12 cellular contexts compared by ENCODE assay signal in the genomic region with DNA sequence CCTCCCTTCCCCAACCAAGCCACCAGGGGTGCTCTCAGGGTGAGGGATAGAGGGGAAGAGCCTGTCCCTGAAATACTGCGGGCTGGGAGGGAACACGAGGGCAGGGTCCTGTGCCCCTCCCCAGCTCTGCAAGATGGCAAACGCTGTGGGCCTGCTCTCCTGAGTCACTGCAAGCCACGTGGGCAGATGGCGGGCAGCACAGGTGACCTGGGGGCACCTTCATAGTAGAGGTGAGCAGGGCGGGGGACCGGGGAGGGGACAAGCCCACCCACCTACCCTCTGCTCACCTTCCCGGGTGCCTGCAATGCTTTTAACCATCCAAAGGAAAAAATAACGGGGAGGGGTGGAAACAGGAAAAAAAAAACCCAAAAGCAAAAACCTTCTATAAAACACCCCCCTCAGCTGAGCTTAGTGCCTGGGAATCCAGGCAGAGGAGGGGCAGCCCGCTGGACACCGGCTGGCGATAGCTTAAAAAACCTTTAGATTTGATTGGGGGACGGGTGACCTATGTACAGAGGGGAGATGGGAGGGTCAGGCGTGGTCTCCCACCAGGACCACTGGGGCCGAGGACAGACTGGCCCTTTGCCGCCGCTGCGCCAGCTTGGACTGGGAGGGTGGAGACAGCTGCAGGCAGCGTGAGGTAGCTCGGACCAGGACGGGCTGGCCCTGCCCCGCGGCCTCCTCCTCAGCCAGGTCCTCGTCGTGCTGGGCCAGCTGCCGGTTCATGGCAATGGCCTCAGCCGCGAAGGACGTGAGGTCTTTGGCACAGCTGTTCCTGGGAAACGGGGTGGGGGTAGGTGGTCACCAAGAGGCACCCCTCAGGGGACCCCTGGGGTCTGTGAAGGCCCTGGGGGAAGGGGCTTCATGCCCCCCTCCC. TPM values are rescaled to one million over a fixed set of nuclear protein-coding genes. Genes with fewer than 3 reads are reported as not detected.
DNase-seq lines count a peak whose midpoint lies in the region; ATAC-seq, FAIRE-seq and TF ChIP-seq lines count a peak whose summit lies in the region.
"Had no signal": no experiment of that assay in that cellular context is flagged by ENCODE, and none has a peak within 500 bp of the region (broad histone marks: within the 10 kb centered on the region; RNA-seq: fewer than 3 reads in every experiment).

No MANE protein-coding gene starts in this region.

- TF ChIP-seq CTCF in Calu3 (IDR thresholded peaks at IDR 0.05; ENCODE audit: unreplicated experiment): no peak
- no peak for TF ChIP-seq CTCF in heart right ventricle (IDR thresholded peaks at IDR 0.05)
- TF ChIP-seq CTCF in gastrocnemius medialis (IDR thresholded peaks at IDR 0.05 in 4 of 5, conservative IDR thresholded peaks at IDR 0.05 in 1 of 5): peak in 1 of 5 experiments; percentile 23

- H3K4me1 ChIP-seq in heart right ventricle (peaks cover 38 to 53% (median 49%) of the 10 kb centered on the region in 9 donors), gastrocnemius medialis (peaks cover 34 to 38% of the 10 kb centered on the region in 2 donors)

- ATAC-seq in T-helper 17 cell: no peak
- ATAC-seq in heart right ventricle: peak in 1 of 8 donors; percentile 9
- peak in 1 of 2 donors; percentile 10 for ATAC-seq in gastrocnemius medialis
- no peak for ATAC-seq in GM21619 (IDR thresholded peaks at IDR 0.05; ENCODE audit: unreplicated experiment)

- H3K36me3 Mint-ChIP-seq in Calu3 (ENCODE audit: insufficient read depth, unreplicated experiment) (peaks cover 50% of the 10 kb centered on the region), T-helper 17 cell (ENCODE audit: low read depth) (no peaks in the 10 kb centered on the region)

- H3K27ac ChIP-seq in heart right ventricle (peak overlapping the region in 9 of 10 donors; percentile 77 to 100 (median 91)), gastrocnemius medialis (peak overlapping the region; percentile 96 to 100 (median 100))

- H3K27me3 ChIP-seq in heart right ventricle (no peaks in the 10 kb centered on the region), gastrocnemius medialis (no peaks in the 10 kb centered on the region)

- 81 to 84% methylated on average over 28 to 30 of the region's 30 CpGs for WGBS in heart right ventricle, 2 donors

- H3K4me3 Mint-ChIP-seq in Calu3 (ENCODE audit: low read depth, unreplicated experiment) (no peak overlapping the region), T-helper 17 cell (no peak overlapping the region)
- H3K4me3 Mint-ChIP-seq: neural crest cell had no signal

- peaks cover 2% of the 10 kb centered on the region for H3K9me3 Mint-ChIP-seq in Calu3 (ENCODE audit: low read depth, unreplicated experiment)
- H3K9me3 Mint-ChIP-seq: neural crest cell had no signal

- intact Hi-C loops in Calu3 (cut with micrococcal nuclease; ENCODE audit: unreplicated experiment) (no loop called here), heart right ventricle (cut with DNase I) (no loop called here), gastrocnemius medialis (cut with DNase I; ENCODE audit: low total_unique reads) (no loop called here)

- H3K9me3 ChIP-seq in T-helper 17 cell (ENCODE audit: control insufficient read depth, low read length, poor library complexity, severe bottlenecking): no peaks in the 10 kb centered on the region
- peaks cover 0 to 17% (median 9%) of the 10 kb centered on the region in 11 donors for H3K9me3 ChIP-seq in heart right ventricle
- H3K9me3 ChIP-seq in gastrocnemius medialis: peaks cover 0 to 6% (median 6%) of the 10 kb centered on the region in 3 donors

- H3K27ac Mint-ChIP-seq in Calu3 (ENCODE audit: unreplicated experiment) (no peak overlapping the region), T-helper 17 cell (peak overlapping the region; percentile 72)

- H3K4me3 ChIP-seq in heart right ventricle (no peak overlapping the region), gastrocnemius medialis (no peak overlapping the region)

- H3K27me3 Mint-ChIP-seq in Calu3 (ENCODE audit: unreplicated experiment): no peaks in the 10 kb centered on the region
- H3K27me3 Mint-ChIP-seq in T-helper 17 cell: no peaks in the 10 kb centered on the region

- DNase-seq in Calu3 (no peak), T-helper 17 cell (no peak), heart right ventricle (no peak), gastrocnemius medialis (peak; percentile 33 to 80), GM19239 (ENCODE audit: insufficient read length, low spot score) (no peak), occipital lobe (lab: John Stamatoyannopoulos, UW) (no peak)
- DNase-seq: DMS 273 treated with DMSO at 0.1 percent for 48 hours, NCI-H2171, OCI-M1 had no signal

- CTCF ChIA-PET in Calu3 (lab: Charles Lee): interaction anchor here (0.5 to 1.1 kb wide), 2 partner anchors 31 to 61 kb away, joined by 3 read pairs; no protein-coding TSS in a partner anchor

- TF ChIP-seq POLR2A in gastrocnemius medialis (IDR thresholded peaks at IDR 0.05): no peak

- H3K4me1 Mint-ChIP-seq in Calu3 (ENCODE audit: low read depth, unreplicated experiment) (no peaks in the 10 kb centered on the region), T-helper 17 cell (peaks cover 21% of the 10 kb centered on the region)
- H3K4me1 Mint-ChIP-seq: neural crest cell had no signal

- FAIRE-seq in GM19239 (lab: Jason Lieb, UNC): no peak
- FAIRE-seq: islet of Langerhans had no signal

- H3K36me3 ChIP-seq in heart right ventricle: peaks cover 0 to 64% (median 34%) of the 10 kb centered on the region in 9 donors
- peaks cover 0 to 42% of the 10 kb centered on the region in 2 donors for H3K36me3 ChIP-seq in gastrocnemius medialis

- in situ Hi-C loops in gastrocnemius medialis (cut with MboI; ENCODE audit: low sequenced_read_pairs in 4 of 4): no loop called here

- BruUV-seq in Calu3 (replicated peaks; lab: Mats Ljungman, UMichigan): TSS peak; percentile 8

RNA-seq across cellular contexts. Expression of a gene that starts 11.7 kb away (rescaled TPM):
- total RNA-seq in Calu3 (2022) (96.0 and 99.7 TPM in 2 replicates), T-helper 17 cell (100 to 1,000 TPM; 256 to 288 TPM), heart right ventricle (100 to 1,000 TPM; 107 to 260 (median 144) TPM), gastrocnemius medialis (1,000 to 10,000 TPM; 1,858 to 2,149 (median 1,965) TPM), occipital lobe (16.8 TPM)
- 100 to 1,000 TPM; 144 to 189 TPM for polyA plus RNA-seq in heart right ventricle

RNA-seq across cellular contexts. Expression of a gene that starts 23.8 kb away (rescaled TPM):
- total RNA-seq in Calu3 (2022) (65.3 and 72.3 TPM in 2 replicates), T-helper 17 cell (10 to 100 TPM; 53.4 to 64.6 TPM), heart right ventricle (10 to 100 TPM; 45.1 to 70.4 (median 56.6) TPM), gastrocnemius medialis (10 to 100 TPM; 54.6 to 82.9 (median 63.6) TPM), occipital lobe (49.1 TPM)
- polyA plus RNA-seq in heart right ventricle: 10 to 100 TPM; 42.8 to 55.2 TPM

RNA-seq across cellular contexts. Expression of a gene that starts 56.8 kb away (rescaled TPM):
- total RNA-seq in Calu3 (2022): 13.7 and 15.8 TPM in 2 replicates
- total RNA-seq in T-helper 17 cell: 100 to 1,000 TPM; 108 to 162 TPM
- 10 to 100 TPM; 10.0 to 30.5 (median 16.2) TPM for total RNA-seq in heart right ventricle
- polyA plus RNA-seq in heart right ventricle: 10 to 100 TPM in 1 of 2 donors, 1 to 10 TPM in 1; 8.9 to 12.8 TPM
- 10 to 100 TPM; 16.0 to 30.8 (median 22.2) TPM for total RNA-seq in gastrocnemius medialis
- 14.2 TPM for total RNA-seq in occipital lobe

RNA-seq across cellular contexts. Expression of a gene that starts 57.4 kb away (rescaled TPM):
- 2.7 and 2.8 TPM in 2 replicates for total RNA-seq in Calu3 (2022)
- total RNA-seq in T-helper 17 cell: 10 to 100 TPM; 12.3 to 19.8 TPM
- total RNA-seq in heart right ventricle: 1 to 10 TPM; 1.2 to 6.5 (median 2.2) TPM
- polyA plus RNA-seq in heart right ventricle: 10 to 100 TPM in 1 of 2 donors, 1 to 10 TPM in 1; 8.6 to 13.1 TPM
- total RNA-seq in gastrocnemius medialis: 1 to 10 TPM in 1 of 4 donors, under 1 TPM in 1, not detected in 2; 0.93 to 1.4 TPM
- 2.2 TPM for total RNA-seq in occipital lobe

Comparison
In these comparisons a context has a peak if more than half of its experiments do, and no peak if none do; other contexts are left out.
1. DNase-seq: peak in gastrocnemius medialis (2 of 2); none in Calu3 (single experiment), T-helper 17 cell (0 of 3), heart right ventricle (0 of 2), GM19239 (single experiment) and occipital lobe (single experiment).
2. RNA of a gene that starts 11.7 kb away (total RNA-seq): 1,858 to 2,149 TPM in gastrocnemius medialis; 256 to 288 TPM in T-helper 17 cell, 107 to 260 TPM in heart right ventricle, 96.0 to 99.7 TPM in Calu3 and 16.8 TPM in occipital lobe (single experiment); every median in the first group is over 4 times any median in the second.